Comparison of ENCODE assay signal across 15 cellular contexts in the genomic region with DNA sequence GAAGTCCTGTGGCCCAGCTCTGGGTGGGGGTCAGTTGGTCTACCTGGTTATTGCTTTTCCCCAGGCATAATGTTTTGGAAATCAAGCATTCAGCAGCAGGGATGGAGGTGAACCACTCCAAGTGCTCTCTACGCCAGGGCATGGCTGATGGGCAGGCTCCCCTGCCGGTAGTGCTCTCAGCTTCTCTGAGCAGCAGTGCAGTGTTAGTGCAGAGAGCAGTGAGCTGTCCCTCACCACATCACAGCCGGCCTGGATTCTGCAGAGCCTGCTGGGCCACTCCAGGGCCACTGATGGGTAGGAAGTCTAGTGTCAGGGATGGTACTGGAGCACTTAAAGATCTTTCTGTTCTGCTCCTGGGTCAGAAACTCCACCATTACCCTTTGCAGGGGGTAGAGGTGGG.
A peak's percentile ranks its signal among the peaks of the same experiment; 100 is the strongest.
DNase-seq lines count a peak whose midpoint lies in the region; ATAC-seq and TF ChIP-seq lines count a peak whose summit lies in the region.
"Had no signal": no experiment of that assay in that cellular context is flagged by ENCODE, and none has a peak within 500 bp of the region (broad histone marks: within the 10 kb centered on the region; RNA-seq: fewer than 3 reads in every experiment).

No MANE protein-coding gene starts in this region.

- no peak for DNase-seq in left ventricle myocardium inferior
- DNase-seq in heart right ventricle = no peak
- no peak for DNase-seq in HUDEP-2 (lab: John Stamatoyannopoulos, UW; ENCODE audit: unreplicated experiment in 76 of 76)
- DNase-seq: CD4-positive, alpha-beta T cell; GM23248; Kasumi-1; NCI-H1105; NCI-H2029 treated with DMSO at 0.1 percent for 48 hours; PC-3 had no signal

- H3K27ac ChIP-seq in left ventricle myocardium inferior (replicated peaks) (peak overlapping the region; percentile 93), heart right ventricle (no peak overlapping the region), angular gyrus (ENCODE audit: low read depth, low read length) (peak overlapping the region; percentile 29), muscle layer of colon (ENCODE audit: low read depth, low read length) (peak overlapping the region; percentile 45)
- H3K27ac ChIP-seq: GM23248, SJSA1 had no signal

- H3K36me3 ChIP-seq in left ventricle myocardium inferior (no peaks in the 10 kb centered on the region), heart right ventricle (no peaks in the 10 kb centered on the region), muscle layer of colon (ENCODE audit: insufficient read depth, low read length) (no peaks in the 10 kb centered on the region)
- H3K36me3 ChIP-seq: SJSA1 had no signal

- 82 to 90% methylated on average over 3 of the region's 3 CpGs for WGBS in heart right ventricle, 2 donors

- H3K4me1 ChIP-seq in left ventricle myocardium inferior (peaks cover 64% of the 10 kb centered on the region), heart right ventricle (peaks cover 5 to 45% (median 37%) of the 10 kb centered on the region in 9 donors), muscle layer of colon (ENCODE audit: insufficient read depth, low read length) (peaks cover 79% of the 10 kb centered on the region)
- H3K4me1 ChIP-seq: SJSA1 had no signal

- no peak for TF ChIP-seq CTCF in left ventricle myocardium inferior (IDR thresholded peaks at IDR 0.05; ENCODE audit: borderline replicate concordance)
- TF ChIP-seq CTCF in heart right ventricle (IDR thresholded peaks at IDR 0.05) = no peak

- H3K9me3 ChIP-seq in left ventricle myocardium inferior (replicated peaks) (no peaks in the 10 kb centered on the region), heart right ventricle (no peaks in the 10 kb centered on the region), muscle layer of colon (ENCODE audit: low read length) (no peaks in the 10 kb centered on the region)
- H3K9me3 ChIP-seq: SJSA1 had no signal

- H3K9ac ChIP-seq in muscle layer of colon (ENCODE audit: low read length) = no peak overlapping the region
- H3K9ac ChIP-seq: GM23248 had no signal

- H3K27me3 ChIP-seq in left ventricle myocardium inferior (ENCODE audit: low read depth) (no peaks in the 10 kb centered on the region), heart right ventricle (no peaks in the 10 kb centered on the region), muscle layer of colon (ENCODE audit: control insufficient read depth in 1 of 2, insufficient read depth in 2 of 2, low read length in 2 of 2) (no peaks in the 10 kb centered on the region)
- H3K27me3 ChIP-seq: SJSA1 had no signal

- ATAC-seq in heart right ventricle (no peak), GM18858 (IDR thresholded peaks at IDR 0.05; ENCODE audit: unreplicated experiment) (no peak), GM19035 (IDR thresholded peaks at IDR 0.05; ENCODE audit: unreplicated experiment) (no peak)
- ATAC-seq: HCT116, PC-3 had no signal

- intact Hi-C loops in left ventricle myocardium inferior (cut with micrococcal nuclease) = no loop called here
- intact Hi-C loops in heart right ventricle (cut with DNase I) = no loop called here

- H3K4me3 ChIP-seq in left ventricle myocardium inferior (no peak overlapping the region), heart right ventricle (no peak overlapping the region), muscle layer of colon (ENCODE audit: low read depth in 1 of 2, low read length in 2 of 2) (no peak overlapping the region)
- H3K4me3 ChIP-seq: GM23248, SJSA1 had no signal

Comparison
In these comparisons a context has a peak if more than half of its experiments do, and no peak if none do; other contexts are left out.
1. H3K27ac ChIP-seq: peak in left ventricle myocardium inferior (single experiment), angular gyrus (single experiment) and muscle layer of colon (single experiment); none in heart right ventricle (0 of 10).